ENCODE assay signal across 29 cellular contexts in the genomic region with DNA sequence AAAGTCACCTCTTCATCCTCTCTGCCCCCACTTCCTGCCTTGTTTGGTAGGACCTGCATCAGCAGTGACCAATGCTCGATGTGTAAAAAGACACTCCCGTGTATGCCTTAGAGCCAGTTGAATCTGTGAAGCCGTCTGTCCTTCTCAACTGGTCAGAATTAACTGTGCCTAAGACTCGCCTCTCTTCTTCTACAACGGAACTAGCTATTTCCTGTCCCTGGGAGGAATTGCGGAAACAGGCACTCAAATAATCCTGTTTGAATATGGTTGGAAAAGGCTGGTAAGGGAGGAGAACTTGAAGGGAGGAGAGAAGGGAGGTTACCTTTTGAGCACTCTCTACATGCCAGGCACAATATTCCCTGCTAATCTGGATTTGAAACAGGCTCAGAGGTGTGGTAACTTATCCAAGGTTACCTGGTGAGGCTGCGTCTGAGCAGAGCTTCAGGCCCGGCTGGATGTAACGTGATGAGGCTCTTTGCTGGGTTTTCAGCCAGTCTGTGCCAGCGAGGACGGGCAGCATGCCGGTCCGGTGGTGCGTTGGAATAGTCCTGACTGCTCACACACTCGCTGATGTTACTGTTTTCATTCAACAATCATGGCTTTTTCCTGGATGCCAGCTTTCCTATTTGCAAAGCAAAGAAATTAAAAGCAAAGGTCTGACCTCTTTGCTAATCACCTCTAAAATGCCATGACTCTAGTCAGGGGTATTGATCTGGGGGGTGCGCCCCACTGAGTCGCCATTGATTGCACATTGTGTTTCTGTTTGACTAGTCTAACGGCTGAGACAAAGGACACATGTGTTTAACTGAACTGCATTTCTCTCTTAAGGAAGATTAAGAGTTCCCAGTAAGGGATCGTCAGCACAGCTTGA.
DNase-seq lines count a peak whose midpoint lies in the region; ATAC-seq and TF ChIP-seq lines count a peak whose summit lies in the region.
"Had no signal": no experiment of that assay in that cellular context is flagged by ENCODE, and none has a peak within 500 bp of the region (broad histone marks: within the 10 kb centered on the region; RNA-seq: fewer than 3 reads in every experiment).

No MANE protein-coding gene starts in this region.

- no peaks in the 10 kb centered on the region for H3K36me3 ChIP-seq in endodermal cell (ENCODE audit: control insufficient read depth, insufficient read depth, low read length)
- H3K36me3 ChIP-seq in neural cell (ENCODE audit: insufficient read depth, low read length) = no peaks in the 10 kb centered on the region
- H3K36me3 ChIP-seq: cardiac muscle cell, left ventricle myocardium inferior, pancreas, spleen, upper lobe of left lung had no signal

- no peaks in the 10 kb centered on the region for H3F3A ChIP-seq in neural cell (ENCODE audit: insufficient read depth, low read length, poor library complexity, severe bottlenecking)

- H3K4me3 Mint-ChIP-seq in endodermal cell = peak overlapping the region; percentile 81
- H3K4me3 Mint-ChIP-seq: activated CD8-positive, alpha-beta T cell treated with anti-CD3 and anti-CD28 coated beads for 36 hours; activated naive CD8-positive, alpha-beta T cell; activated T-helper 17 cell treated with anti-CD3 and anti-CD28 coated beads, Interleukin-2, amount 50 U/mL, for 72 hours had no signal

- no peak for TF ChIP-seq CTCF in endodermal cell (conservative IDR thresholded peaks at IDR 0.05)
- TF ChIP-seq CTCF in neural cell (IDR thresholded peaks at IDR 0.05; ENCODE audit: poor library complexity, severe bottlenecking) = no peak

- H3K4me2 ChIP-seq in neural cell (ENCODE audit: low read length) = peak overlapping the region; percentile 19

- peak overlapping the region; percentile 90 for H3K4me3 ChIP-seq in endodermal cell (ENCODE audit: low read length)
- H3K4me3 ChIP-seq in neural cell (ENCODE audit: low read length) = peak overlapping the region; percentile 69
- H3K4me3 ChIP-seq: cardiac muscle cell, left ventricle myocardium inferior, pancreas, spleen, upper lobe of left lung had no signal

- no peak for TF ChIP-seq EP300 in neural cell (conservative IDR thresholded peaks at IDR 0.05; ENCODE audit: poor library complexity, severe bottlenecking)

- H3K27ac Mint-ChIP-seq in endodermal cell = peak overlapping the region; percentile 92
- H3K27ac Mint-ChIP-seq: activated CD8-positive, alpha-beta T cell treated with anti-CD3 and anti-CD28 coated beads for 36 hours; activated naive CD8-positive, alpha-beta T cell; activated T-helper 17 cell treated with anti-CD3 and anti-CD28 coated beads, Interleukin-2, amount 50 U/mL, for 72 hours; CD8-positive, alpha-beta memory T cell; naive B cell had no signal

- H3K27ac ChIP-seq in endodermal cell (ENCODE audit: low read depth, low read length) (peak overlapping the region; percentile 52), neural cell (ENCODE audit: low read length) (no peak overlapping the region)
- H3K27ac ChIP-seq: cardiac muscle cell, left ventricle myocardium inferior, pancreas, spleen, upper lobe of left lung had no signal

- no peaks in the 10 kb centered on the region for H3K9me2 ChIP-seq in neural cell (ENCODE audit: insufficient read depth, low read length)

- peaks cover 43% of the 10 kb centered on the region for H3K4me1 Mint-ChIP-seq in endodermal cell
- H3K4me1 Mint-ChIP-seq: activated T-helper 17 cell treated with anti-CD3 and anti-CD28 coated beads, Interleukin-2, amount 50 U/mL, for 72 hours had no signal

- H3K9me3 ChIP-seq in endodermal cell (ENCODE audit: control insufficient read depth, low read length) = no peaks in the 10 kb centered on the region
- no peaks in the 10 kb centered on the region for H3K9me3 ChIP-seq in neural cell (ENCODE audit: low read length)
- H3K9me3 ChIP-seq: left ventricle myocardium inferior, pancreas, spleen, upper lobe of left lung had no signal

- WGBS in endodermal cell (ENCODE audit: insufficient coverage in 1 of 2, insufficient read length in 1 of 2), 2 experiments = 18 to 31% methylated on average over 16 to 19 of the region's 19 CpGs

- H2AFZ ChIP-seq in neural cell (ENCODE audit: low read depth, low read length) = no peak overlapping the region

- H3K79me2 ChIP-seq in neural cell (replicated peaks; ENCODE audit: insufficient read depth, low read length) = no peaks in the 10 kb centered on the region

- no peaks in the 10 kb centered on the region for H3K9me3 Mint-ChIP-seq in endodermal cell
- H3K9me3 Mint-ChIP-seq: activated CD8-positive, alpha-beta T cell treated with anti-CD3 and anti-CD28 coated beads for 36 hours; activated T-helper 17 cell treated with anti-CD3 and anti-CD28 coated beads, Interleukin-2, amount 50 U/mL, for 72 hours; CD8-positive, alpha-beta memory T cell had no signal

- H4K20me1 ChIP-seq in neural cell (ENCODE audit: insufficient read depth) = no peaks in the 10 kb centered on the region

- DNase-seq in Ammon's horn (ENCODE audit: low spot score) = peak; percentile 20
- peak; percentile 74 for DNase-seq in NCI-H69 (lab: John Stamatoyannopoulos, UW)
- peak; percentile 79 for DNase-seq in endodermal cell
- no peak for DNase-seq in activated naive CD4-positive, alpha-beta T cell (lab: John Stamatoyannopoulos, UW)
- no peak for DNase-seq in NCI-H446 (lab: John Stamatoyannopoulos, UW)
- DNase-seq in AG20443 (ENCODE audit: low spot score) = no peak
- DNase-seq: activated CD4-positive, CD25-positive, alpha-beta regulatory T cell treated with anti-CD3 and anti-CD28 coated beads, Interleukin-2, amount 50 U/mL, for 72 hours; activated CD8-positive, alpha-beta T cell treated with anti-CD3 and anti-CD28 coated beads for 36 hours; AML-193; aorta; CD8-positive, alpha-beta memory T cell; cortex of kidney; GOT3; islet precursor cell; KBM-7; left ventricle myocardium inferior; naive B cell; NCI-H2081; NCI-H2227 treated with DMSO at 0.1 percent for 48 hours; pancreas; right cardiac atrium; RPMI8226; spleen had no signal

- H3K9ac ChIP-seq in endodermal cell (ENCODE audit: extremely low read depth, low read length, poor library complexity, severe bottlenecking) (peak overlapping the region; percentile 48), neural cell (ENCODE audit: low read length) (peak overlapping the region; percentile 7)

- peaks cover 3% of the 10 kb centered on the region for H3K36me3 Mint-ChIP-seq in endodermal cell (ENCODE audit: low read depth)
- H3K36me3 Mint-ChIP-seq: activated naive CD8-positive, alpha-beta T cell had no signal

- H3K27me3 ChIP-seq in endodermal cell (ENCODE audit: control insufficient read depth, insufficient read depth, low read length, poor library complexity, severe bottlenecking) = peaks cover 10% of the 10 kb centered on the region
- peaks cover 55% of the 10 kb centered on the region for H3K27me3 ChIP-seq in neural cell (ENCODE audit: insufficient read depth, low read depth, low read length)
- H3K27me3 ChIP-seq: pancreas had no signal

- no peaks in the 10 kb centered on the region for H3K4me1 ChIP-seq in endodermal cell (ENCODE audit: control insufficient read depth, insufficient read depth, low read length)
- H3K4me1 ChIP-seq: pancreas had no signal

- no peak for TF ChIP-seq RAD21 in neural cell (conservative IDR thresholded peaks at IDR 0.05)

- peaks cover 21% of the 10 kb centered on the region for H3K27me3 Mint-ChIP-seq in endodermal cell (ENCODE audit: insufficient read depth)

- ATAC-seq in HG03342 (IDR thresholded peaks at IDR 0.05; ENCODE audit: unreplicated experiment) = no peak
- ATAC-seq: activated CD8-positive, alpha-beta T cell treated with anti-CD3 and anti-CD28 coated beads for 36 hours; activated T-helper 17 cell treated with anti-CD3 and anti-CD28 coated beads, Interleukin-2, amount 50 U/mL, for 72 hours; pancreas; right cardiac atrium had no signal

TF ChIP-seq in neural cell, 6 proteins besides CTCF, POLR2A, EP300 and RAD21:
- TF ChIP-seq EZH2 (IDR thresholded peaks at IDR 0.05; ENCODE audit: borderline replicate concordance, insufficient read depth, low read length, poor library complexity, severe bottlenecking) (no peak), MXI1 (conservative IDR thresholded peaks at IDR 0.05; ENCODE audit: poor library complexity, severe bottlenecking) (no peak), POLR2AphosphoS5 (IDR thresholded peaks at IDR 0.05) (no peak), SMC3 (conservative IDR thresholded peaks at IDR 0.05; ENCODE audit: poor library complexity) (no peak), TAF1 (IDR thresholded peaks at IDR 0.05; ENCODE audit: low read depth) (no peak)
- TF ChIP-seq, protein P1, sequence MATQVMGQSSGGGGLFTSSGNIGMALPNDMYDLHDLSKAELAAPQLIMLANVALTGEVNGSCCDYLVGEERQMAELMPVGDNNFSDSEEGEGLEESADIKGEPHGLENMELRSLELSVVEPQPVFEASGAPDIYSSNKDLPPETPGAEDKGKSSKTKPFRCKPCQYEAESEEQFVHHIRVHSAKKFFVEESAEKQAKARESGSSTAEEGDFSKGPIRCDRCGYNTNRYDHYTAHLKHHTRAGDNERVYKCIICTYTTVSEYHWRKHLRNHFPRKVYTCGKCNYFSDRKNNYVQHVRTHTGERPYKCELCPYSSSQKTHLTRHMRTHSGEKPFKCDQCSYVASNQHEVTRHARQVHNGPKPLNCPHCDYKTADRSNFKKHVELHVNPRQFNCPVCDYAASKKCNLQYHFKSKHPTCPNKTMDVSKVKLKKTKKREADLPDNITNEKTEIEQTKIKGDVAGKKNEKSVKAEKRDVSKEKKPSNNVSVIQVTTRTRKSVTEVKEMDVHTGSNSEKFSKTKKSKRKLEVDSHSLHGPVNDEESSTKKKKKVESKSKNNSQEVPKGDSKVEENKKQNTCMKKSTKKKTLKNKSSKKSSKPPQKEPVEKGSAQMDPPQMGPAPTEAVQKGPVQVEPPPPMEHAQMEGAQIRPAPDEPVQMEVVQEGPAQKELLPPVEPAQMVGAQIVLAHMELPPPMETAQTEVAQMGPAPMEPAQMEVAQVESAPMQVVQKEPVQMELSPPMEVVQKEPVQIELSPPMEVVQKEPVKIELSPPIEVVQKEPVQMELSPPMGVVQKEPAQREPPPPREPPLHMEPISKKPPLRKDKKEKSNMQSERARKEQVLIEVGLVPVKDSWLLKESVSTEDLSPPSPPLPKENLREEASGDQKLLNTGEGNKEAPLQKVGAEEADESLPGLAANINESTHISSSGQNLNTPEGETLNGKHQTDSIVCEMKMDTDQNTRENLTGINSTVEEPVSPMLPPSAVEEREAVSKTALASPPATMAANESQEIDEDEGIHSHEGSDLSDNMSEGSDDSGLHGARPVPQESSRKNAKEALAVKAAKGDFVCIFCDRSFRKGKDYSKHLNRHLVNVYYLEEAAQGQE (IDR thresholded peaks at IDR 0.05; ENCODE audit: borderline replicate concordance) = no peak

Comparison
In these comparisons a context has a peak if more than half of its experiments do, and no peak if none do; other contexts are left out.
1. DNase-seq: peak in Ammon's horn (single experiment), NCI-H69 (single experiment) and endodermal cell (single experiment); none in activated naive CD4-positive, alpha-beta T cell (0 of 4), NCI-H446 (0 of 2) and AG20443 (single experiment).